ENCODE assay signal across 8 cellular contexts in the genomic region with DNA sequence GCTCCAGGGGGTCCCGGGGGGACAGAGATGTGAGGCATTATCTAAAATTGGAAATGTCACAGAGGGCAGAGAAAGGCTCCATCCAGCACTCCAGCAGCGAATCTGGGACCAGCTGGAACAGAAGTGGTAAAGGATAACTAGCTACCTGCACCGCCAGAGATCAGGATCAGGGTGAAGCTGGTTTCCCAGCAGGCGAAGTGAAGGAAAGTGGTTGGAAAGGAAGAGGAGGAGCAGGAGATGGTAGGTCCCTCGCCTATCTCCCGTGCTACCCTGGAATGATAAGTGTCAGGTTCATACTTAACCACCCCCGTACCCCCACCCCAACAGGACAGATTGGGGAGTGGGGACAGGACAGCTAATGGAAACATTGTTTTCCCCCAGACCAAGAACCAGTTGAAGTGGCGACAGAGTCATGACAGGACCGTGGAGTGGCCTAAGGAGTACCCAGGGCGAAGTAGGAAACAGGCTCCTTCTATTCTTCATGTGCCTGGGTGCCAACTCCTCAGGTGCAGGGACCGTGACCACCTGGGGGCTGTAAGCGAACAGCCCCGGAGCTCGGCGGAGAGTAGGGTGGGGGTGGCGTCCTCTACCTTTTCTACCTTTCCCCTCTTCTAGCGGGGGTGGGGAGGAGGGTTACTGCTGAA. TPM values are rescaled to one million over a fixed set of nuclear protein-coding genes. Genes with fewer than 3 reads are reported as not detected.
DNase-seq lines count a peak whose midpoint lies in the region; ATAC-seq and TF ChIP-seq lines count a peak whose summit lies in the region.

No MANE protein-coding gene starts in this region.

- peaks cover 41% of the 10 kb centered on the region for H3K36me3 Mint-ChIP-seq in activated CD4-positive, alpha-beta T cell treated with anti-CD3 and anti-CD28 coated beads, Interleukin-2, amount 10 ng/mL, durations not matched to agents 7 days and 5 days (ENCODE audit: low read depth)
- H3K36me3 Mint-ChIP-seq in activated naive CD8-positive, alpha-beta T cell treated with anti-CD3 and anti-CD28 coated beads, Interleukin-2, amount 10 ng/mL, durations not matched to agents 7 days and 5 days: peaks cover 27% of the 10 kb centered on the region
- H3K36me3 Mint-ChIP-seq in immature natural killer cell: peaks cover 9 to 29% (median 21%) of the 10 kb centered on the region in 3 donors

- H3K27ac Mint-ChIP-seq in activated CD4-positive, alpha-beta T cell treated with anti-CD3 and anti-CD28 coated beads, Interleukin-2, amount 10 ng/mL, durations not matched to agents 7 days and 5 days: peak overlapping the region; percentile 99
- H3K27ac Mint-ChIP-seq in activated naive CD8-positive, alpha-beta T cell treated with anti-CD3 and anti-CD28 coated beads, Interleukin-2, amount 10 ng/mL, durations not matched to agents 7 days and 5 days: peak overlapping the region; percentile 98
- peak overlapping the region; percentile 98 to 100 (median 99) for H3K27ac Mint-ChIP-seq in immature natural killer cell

- peak overlapping the region; percentile 71 for H3K4me3 ChIP-seq in suprapubic skin

- no peak for TF ChIP-seq CTCF in suprapubic skin (IDR thresholded peaks at IDR 0.05)

- H3K27ac ChIP-seq in suprapubic skin: peak overlapping the region; percentile 86

- no peak for TF ChIP-seq EP300 in suprapubic skin (IDR thresholded peaks at IDR 0.05)

- H3K27me3 ChIP-seq in suprapubic skin: no peaks in the 10 kb centered on the region

- no peak for DNase-seq in activated CD4-positive, alpha-beta T cell treated with anti-CD3 and anti-CD28 coated beads, Interleukin-2, amount 10 ng/mL, durations not matched to agents 7 days and 5 days
- DNase-seq in activated CD4-positive, alpha-beta T cell treated with anti-CD3 and anti-CD28 coated beads, Interleukin-2, amount 50 U/mL, for 1 hour: no peak
- DNase-seq in activated naive CD8-positive, alpha-beta T cell treated with anti-CD3 and anti-CD28 coated beads, Interleukin-2, amount 10 ng/mL, durations not matched to agents 7 days and 5 days: no peak
- DNase-seq in immature natural killer cell: no peak
- no peak for DNase-seq in suprapubic skin (ENCODE audit: low spot score in 2 of 2)
- no peak for DNase-seq in NCI-H2081 (lab: John Stamatoyannopoulos, UW)

- H3K27me3 Mint-ChIP-seq in activated CD4-positive, alpha-beta T cell treated with anti-CD3 and anti-CD28 coated beads, Interleukin-2, amount 10 ng/mL, durations not matched to agents 7 days and 5 days: no peaks in the 10 kb centered on the region
- H3K27me3 Mint-ChIP-seq in activated naive CD8-positive, alpha-beta T cell treated with anti-CD3 and anti-CD28 coated beads, Interleukin-2, amount 10 ng/mL, durations not matched to agents 7 days and 5 days: no peaks in the 10 kb centered on the region
- H3K27me3 Mint-ChIP-seq in immature natural killer cell (ENCODE audit: low read depth in 3 of 3): no peaks in the 10 kb centered on the region

- H3K9me3 ChIP-seq in suprapubic skin: no peaks in the 10 kb centered on the region

- POLR2A ChIA-PET in activated CD4-positive, alpha-beta T cell treated with anti-CD3 and anti-CD28 coated beads, Interleukin-2, amount 10 ng/mL, durations not matched to agents 7 days and 5 days (lab: Charles Lee): no interaction called here
- POLR2A ChIA-PET in activated naive CD8-positive, alpha-beta T cell treated with anti-CD3 and anti-CD28 coated beads, Interleukin-2, amount 10 ng/mL, durations not matched to agents 7 days and 5 days (lab: Charles Lee): interaction anchor here (1.1 to 3.3 kb wide), 7 partner anchors 10 to 131 kb away, joined by 3 to 37 read pairs (median 6); a partner anchor contains a TSS

- peaks cover 41% of the 10 kb centered on the region for H3K36me3 ChIP-seq in suprapubic skin

- no peaks in the 10 kb centered on the region for H3K9me3 Mint-ChIP-seq in activated CD4-positive, alpha-beta T cell treated with anti-CD3 and anti-CD28 coated beads, Interleukin-2, amount 10 ng/mL, durations not matched to agents 7 days and 5 days
- H3K9me3 Mint-ChIP-seq in activated naive CD8-positive, alpha-beta T cell treated with anti-CD3 and anti-CD28 coated beads, Interleukin-2, amount 10 ng/mL, durations not matched to agents 7 days and 5 days: no peaks in the 10 kb centered on the region
- H3K9me3 Mint-ChIP-seq in immature natural killer cell: no peaks in the 10 kb centered on the region

- H3K4me1 ChIP-seq in suprapubic skin: peaks cover 51% of the 10 kb centered on the region

- CTCF ChIA-PET in activated CD4-positive, alpha-beta T cell treated with anti-CD3 and anti-CD28 coated beads, Interleukin-2, amount 10 ng/mL, durations not matched to agents 7 days and 5 days (lab: Charles Lee): interaction anchor here (1.4 to 3.2 kb wide), 8 partner anchors 8 to 205 kb away, joined by 3 to 23 read pairs (median 4); a partner anchor contains a TSS

- ATAC-seq in activated naive CD8-positive, alpha-beta T cell treated with anti-CD3 and anti-CD28 coated beads, Interleukin-2, amount 10 ng/mL, durations not matched to agents 7 days and 5 days (ENCODE audit: low read depth): no peak
- ATAC-seq in GM19328 (IDR thresholded peaks at IDR 0.05; ENCODE audit: unreplicated experiment) (no peak), GM21825 (IDR thresholded peaks at IDR 0.05; ENCODE audit: unreplicated experiment) (no peak)

- peaks cover 66% of the 10 kb centered on the region for H3K4me1 Mint-ChIP-seq in activated CD4-positive, alpha-beta T cell treated with anti-CD3 and anti-CD28 coated beads, Interleukin-2, amount 10 ng/mL, durations not matched to agents 7 days and 5 days
- H3K4me1 Mint-ChIP-seq in activated naive CD8-positive, alpha-beta T cell treated with anti-CD3 and anti-CD28 coated beads, Interleukin-2, amount 10 ng/mL, durations not matched to agents 7 days and 5 days: peaks cover 44% of the 10 kb centered on the region
- H3K4me1 Mint-ChIP-seq in immature natural killer cell: peaks cover 57 to 75% of the 10 kb centered on the region in 2 donors

- no peak for TF ChIP-seq POLR2A in suprapubic skin (IDR thresholded peaks at IDR 0.05)

- 10% methylated on average over 17 of the region's 17 CpGs for WGBS in suprapubic skin

- peak overlapping the region; percentile 96 for H3K4me3 Mint-ChIP-seq in activated CD4-positive, alpha-beta T cell treated with anti-CD3 and anti-CD28 coated beads, Interleukin-2, amount 10 ng/mL, durations not matched to agents 7 days and 5 days
- peak overlapping the region; percentile 99 for H3K4me3 Mint-ChIP-seq in activated naive CD8-positive, alpha-beta T cell treated with anti-CD3 and anti-CD28 coated beads, Interleukin-2, amount 10 ng/mL, durations not matched to agents 7 days and 5 days
- peak overlapping the region; percentile 94 to 100 (median 100) for H3K4me3 Mint-ChIP-seq in immature natural killer cell

RNA-seq across cellular contexts. Expression of a gene that starts 0.7 kb away (rescaled TPM):
- total RNA-seq in activated CD4-positive, alpha-beta T cell treated with anti-CD3 and anti-CD28 coated beads, Interleukin-2, amount 10 ng/mL, durations not matched to agents 7 days and 5 days: 10 to 100 TPM; 43.1 to 48.6 TPM
- total RNA-seq in activated naive CD8-positive, alpha-beta T cell treated with anti-CD3 and anti-CD28 coated beads, Interleukin-2, amount 10 ng/mL, durations not matched to agents 7 days and 5 days: 10 to 100 TPM; 54.5 to 54.8 TPM
- 10 to 100 TPM; 38.7 to 68.0 (median 49.6) TPM for polyA plus RNA-seq in immature natural killer cell
- 10 to 100 TPM; 26.9 to 36.6 (median 30.0) TPM for total RNA-seq in suprapubic skin

RNA-seq across cellular contexts. Expression of a gene that starts 10.4 kb away (rescaled TPM):
- total RNA-seq in activated CD4-positive, alpha-beta T cell treated with anti-CD3 and anti-CD28 coated beads, Interleukin-2, amount 10 ng/mL, durations not matched to agents 7 days and 5 days: 10 to 100 TPM; 33.6 to 40.7 TPM
- 10 to 100 TPM; 47.0 to 53.0 TPM for total RNA-seq in activated naive CD8-positive, alpha-beta T cell treated with anti-CD3 and anti-CD28 coated beads, Interleukin-2, amount 10 ng/mL, durations not matched to agents 7 days and 5 days
- 10 to 100 TPM; 18.2 to 30.1 (median 21.9) TPM for polyA plus RNA-seq in immature natural killer cell
- 10 to 100 TPM; 22.2 to 75.2 (median 37.2) TPM for total RNA-seq in suprapubic skin

RNA-seq across cellular contexts. Expression of a gene that starts 17.3 kb away (rescaled TPM):
- total RNA-seq in activated CD4-positive, alpha-beta T cell treated with anti-CD3 and anti-CD28 coated beads, Interleukin-2, amount 10 ng/mL, durations not matched to agents 7 days and 5 days: 10 to 100 TPM; 34.7 to 40.2 TPM
- total RNA-seq in activated naive CD8-positive, alpha-beta T cell treated with anti-CD3 and anti-CD28 coated beads, Interleukin-2, amount 10 ng/mL, durations not matched to agents 7 days and 5 days: 10 to 100 TPM; 40.7 to 46.8 TPM
- polyA plus RNA-seq in immature natural killer cell: 10 to 100 TPM in 2 of 3 donors, 1 to 10 TPM in 1; 9.0 to 25.5 (median 14.7) TPM
- 10 to 100 TPM; 18.7 to 37.0 (median 28.8) TPM for total RNA-seq in suprapubic skin

RNA-seq across cellular contexts. Expression of a gene that starts 22.3 kb away (rescaled TPM):
- 1 to 10 TPM in 1 of 2 experiments, under 1 TPM in 1; 0.31 to 1.3 TPM for total RNA-seq in activated CD4-positive, alpha-beta T cell treated with anti-CD3 and anti-CD28 coated beads, Interleukin-2, amount 10 ng/mL, durations not matched to agents 7 days and 5 days
- 1 to 10 TPM; 2.5 to 3.5 TPM for total RNA-seq in activated naive CD8-positive, alpha-beta T cell treated with anti-CD3 and anti-CD28 coated beads, Interleukin-2, amount 10 ng/mL, durations not matched to agents 7 days and 5 days
- polyA plus RNA-seq in immature natural killer cell: under 1 TPM in 2 of 3 donors, not detected in 1; 0.10 to 0.29 TPM
- total RNA-seq in suprapubic skin: 1 to 10 TPM in 3 of 4 donors, under 1 TPM in 1; 0.93 to 9.9 (median 6.3) TPM

RNA-seq across cellular contexts. Expression of a gene that starts 22.8 kb away (rescaled TPM):
- total RNA-seq in activated CD4-positive, alpha-beta T cell treated with anti-CD3 and anti-CD28 coated beads, Interleukin-2, amount 10 ng/mL, durations not matched to agents 7 days and 5 days: 100 to 1,000 TPM; 115 to 120 TPM
- total RNA-seq in activated naive CD8-positive, alpha-beta T cell treated with anti-CD3 and anti-CD28 coated beads, Interleukin-2, amount 10 ng/mL, durations not matched to agents 7 days and 5 days: 10 to 100 TPM; 95.9 to 98.1 TPM
- polyA plus RNA-seq in immature natural killer cell: 100 to 1,000 TPM; 174 to 219 (median 186) TPM
- total RNA-seq in suprapubic skin: 10 to 100 TPM; 44.2 to 98.8 (median 80.2) TPM
